In genomic region chr19:32945260-32945659, GRCh38 we compare ENCODE assay signal across 20 cellular contexts. TPM values are rescaled to one million over a fixed set of nuclear protein-coding genes. Genes with fewer than 3 reads are reported as not detected.
"Had no signal": no experiment of that assay in that cellular context is flagged by ENCODE, and none has a peak within 500 bp of the region (broad histone marks: within the 10 kb centered on the region; RNA-seq: fewer than 3 reads in every experiment).

No MANE protein-coding gene starts in this region.

- ATAC-seq: activated T-cell treated with anti-CD3 and anti-CD28 coated beads, Interleukin-2, amount 50 U/mL, for 4 hours; foreskin keratinocyte; left ventricle myocardium superior; pancreas; psoas muscle; stimulated activated naive CD8-positive, alpha-beta T cell treated with anti-CD3 and anti-CD28 coated beads, Interleukin-15, Interleukin-2, amounts not matched to agents 100 U/mL and 50 U/mL, for 24 hours; upper lobe of right lung had no signal

- DNase-seq: activated CD4-positive, alpha-beta T cell treated with anti-CD3 and anti-CD28 coated beads for 4 hours; activated CD4-positive, alpha-beta T cell treated with anti-CD3 and anti-CD28 coated beads, Interleukin-2, amount 50 U/mL, for 48 hours; activated CD4-positive, CD25-positive, alpha-beta regulatory T cell; activated CD8-positive, alpha-beta memory T cell treated with anti-CD3 and anti-CD28 coated beads, Interleukin-2, amount 50 U/mL, for 48 hours; activated naive CD4-positive, alpha-beta T cell; activated naive CD8-positive, alpha-beta T cell treated with anti-CD3 and anti-CD28 coated beads for 36 hours; activated T-cell treated with anti-CD3 and anti-CD28 coated beads, Interleukin-2, amount 50 U/mL, for 4 hours; central memory CD4-positive, alpha-beta T cell; dermis blood vessel endothelial cell; effector CD8-positive, alpha-beta T cell; foreskin keratinocyte; kidney glomerular epithelial cell; left ventricle myocardium superior; pancreas; psoas muscle; stimulated activated CD4-positive, alpha-beta T cell treated with anti-CD3 and anti-CD28 coated beads, Interleukin-4, amount 100 ng/mL, for 24 hours; stimulated activated naive CD8-positive, alpha-beta T cell treated with anti-CD3 and anti-CD28 coated beads, Interleukin-15, Interleukin-2, amounts not matched to agents 100 U/mL and 50 U/mL, for 24 hours; T1000; upper lobe of right lung had no signal

- H3K4me3 ChIP-seq: pancreas, psoas muscle, right atrium auricular region, upper lobe of right lung had no signal

RNA-seq across cellular contexts. Expression of gene FAAP24, which starts 26.8 kb away (rescaled TPM):
- total RNA-seq: left ventricle myocardium superior had no signal
